Comparison of ENCODE assay signal across 8 cellular contexts in genomic region chr16:970766-971581, GRCh38. TPM values are rescaled to one million over a fixed set of nuclear protein-coding genes. Genes with fewer than 3 reads are reported as not detected.
DNase-seq lines count a peak whose midpoint lies in the region; ATAC-seq and TF ChIP-seq lines count a peak whose summit lies in the region.

Gene LMF1, minus strand, starts transcription at chr16:970984. Its CDS starts 4 bp downstream, at chr16:970980.

- H3K36me3 ChIP-seq in NT2/D1 (ENCODE audit: insufficient read depth, insufficient read length, low read length) = peaks cover 27% of the 10 kb centered on the region

- peaks cover 23% of the 10 kb centered on the region for H3K4me1 ChIP-seq in NT2/D1 (ENCODE audit: insufficient read depth, insufficient read length)

- peak within 1 kb of the TSS; percentile 87 for H3K4me3 Mint-ChIP-seq in endothelial cell (ENCODE audit: unreplicated experiment)

- DNase-seq in CD1c-positive myeloid dendritic cell (ENCODE audit: extremely low spot score) (peak; percentile 96), NT2/D1 (ENCODE audit: low read depth, low spot score) (peak; percentile 88), endothelial cell (ENCODE audit: low spot score) (peak; percentile 99), midbrain (lab: John Stamatoyannopoulos, UW) (peak; percentile 97)
- peak; percentile 79 for DNase-seq in activated CD8-positive, alpha-beta memory T cell treated with anti-CD3 and anti-CD28 coated beads, Interleukin-2, amount 50 U/mL, for 24 hours (ENCODE audit: extremely low read depth)
- peak; percentile 89 for DNase-seq in stimulated activated CD8-positive, alpha-beta memory T cell treated with anti-CD3 and anti-CD28 coated beads, Interleukin-15, amount 100 ng/mL, for 4 hours (ENCODE audit: low read depth in 2 of 2)

- H3K9me3 ChIP-seq in NT2/D1 (ENCODE audit: insufficient read depth, low read length) = peaks cover 8% of the 10 kb centered on the region; the same call in 1 of the 2 replicates

- H3K27ac Mint-ChIP-seq in endothelial cell (ENCODE audit: unreplicated experiment) = peak within 1 kb of the TSS; percentile 86

- H3K27me3 Mint-ChIP-seq in endothelial cell (ENCODE audit: unreplicated experiment) = peaks cover 13% of the 10 kb centered on the region

- H3K36me3 Mint-ChIP-seq in endothelial cell (ENCODE audit: low read depth, unreplicated experiment) = peaks cover 6% of the 10 kb centered on the region

- ATAC-seq in GM19372 (IDR thresholded peaks at IDR 0.05; ENCODE audit: low read depth, unreplicated experiment) (peak; percentile 85), HG03520 (IDR thresholded peaks at IDR 0.05; ENCODE audit: unreplicated experiment) (peak; percentile 78)

- peaks cover 5% of the 10 kb centered on the region for H3K4me1 Mint-ChIP-seq in endothelial cell (ENCODE audit: unreplicated experiment)

- H3K9me3 Mint-ChIP-seq in endothelial cell (ENCODE audit: unreplicated experiment) = no peaks in the 10 kb centered on the region

- H3K27me3 ChIP-seq in NT2/D1 (ENCODE audit: insufficient read depth, insufficient read length) = peaks cover 20% of the 10 kb centered on the region

- peak within 1 kb of the TSS; percentile 83 for H3K4me3 ChIP-seq in NT2/D1 (ENCODE audit: insufficient read length, low read depth)

- no peak for TF ChIP-seq CTCF in endothelial cell (IDR thresholded peaks at IDR 0.05; ENCODE audit: unreplicated experiment)

- peak within 1 kb of the TSS; percentile 91 for H3K9ac ChIP-seq in NT2/D1 (ENCODE audit: insufficient read length, low read depth)

RNA-seq across cellular contexts. Expression of gene LMF1, which starts in this region (rescaled TPM):
- total RNA-seq in endothelial cell (ENCODE audit: unreplicated experiment) = 21.7 TPM

Comparison
In these comparisons a context has a peak if more than half of its experiments do, and no peak if none do; other contexts are left out.
1. Peak in every context shown above with its lines: DNase-seq, ATAC-seq and H3K4me3 ChIP-seq.